In genomic region chr6:152170702-152171667, GRCh38 we compare ENCODE assay signal across 8 cellular contexts.
DNase-seq lines count a peak whose midpoint lies in the region; ATAC-seq and TF ChIP-seq lines count a peak whose summit lies in the region.

No MANE protein-coding gene starts in this region.

- H3K36me3 ChIP-seq in left ventricle myocardium inferior = peaks cover 40% of the 10 kb centered on the region
- H3K36me3 ChIP-seq in ovary = no peaks in the 10 kb centered on the region

- peak; percentile 96 for ATAC-seq in GM18873 (IDR thresholded peaks at IDR 0.05; ENCODE audit: low FRiP score, unreplicated experiment)
- ATAC-seq in HG02938 (IDR thresholded peaks at IDR 0.05; ENCODE audit: unreplicated experiment) = peak; percentile 99
- peak; percentile 96 for ATAC-seq in stimulated activated naive CD8-positive, alpha-beta T cell treated with anti-CD3 and anti-CD28 coated beads, Interleukin-15, amount 100 ng/mL, for 72 hours

- H3K9me3 ChIP-seq in left ventricle myocardium inferior (replicated peaks) (no peaks in the 10 kb centered on the region), ovary (no peaks in the 10 kb centered on the region)

- peaks cover 19% of the 10 kb centered on the region for H3K4me1 Mint-ChIP-seq in activated CD4-positive, alpha-beta T cell treated with anti-CD3 and anti-CD28 coated beads, Interleukin-2, amount 10 ng/mL, durations not matched to agents 24 days and 14 days
- peaks cover 25% of the 10 kb centered on the region for H3K4me1 Mint-ChIP-seq in stimulated activated naive CD8-positive, alpha-beta T cell treated with anti-CD3 and anti-CD28 coated beads, Interleukin-15, amount 100 ng/mL, for 72 hours

- H3K9me3 Mint-ChIP-seq in activated CD4-positive, alpha-beta T cell treated with anti-CD3 and anti-CD28 coated beads, Interleukin-2, amount 10 ng/mL, durations not matched to agents 24 days and 14 days = no peaks in the 10 kb centered on the region
- peaks cover 12 to 14% of the 10 kb centered on the region in 2 donors for H3K9me3 Mint-ChIP-seq in stimulated activated naive CD8-positive, alpha-beta T cell treated with anti-CD3 and anti-CD28 coated beads, Interleukin-15, amount 100 ng/mL, for 72 hours

- TF ChIP-seq POLR2A in ovary (IDR thresholded peaks at IDR 0.05) = no peak

- peak overlapping the region; percentile 65 for H3K4me3 Mint-ChIP-seq in activated CD4-positive, alpha-beta T cell treated with anti-CD3 and anti-CD28 coated beads, Interleukin-2, amount 10 ng/mL, durations not matched to agents 24 days and 14 days
- peak overlapping the region; percentile 43 to 54 for H3K4me3 Mint-ChIP-seq in stimulated activated naive CD8-positive, alpha-beta T cell treated with anti-CD3 and anti-CD28 coated beads, Interleukin-15, amount 100 ng/mL, for 72 hours

- TF ChIP-seq CTCF in left ventricle myocardium inferior (IDR thresholded peaks at IDR 0.05; ENCODE audit: borderline replicate concordance) (no peak), ovary (IDR thresholded peaks at IDR 0.05) (no peak)

- 74 to 75% (median 74%) methylated on average over 13 of the region's 13 CpGs for WGBS in ovary, 3 donors

- TF ChIP-seq EP300 in ovary (IDR thresholded peaks at IDR 0.05) = no peak

- intact Hi-C loops in activated CD4-positive, alpha-beta T cell treated with anti-CD3 and anti-CD28 coated beads, Interleukin-2, amount 10 ng/mL, durations not matched to agents 24 days and 14 days (cut with micrococcal nuclease) = loop anchor here (1.0 to 10.0 kb wide), 11 partner anchors 11 to 794 kb away; partner anchors contain the start of genes RMND1 and ZBTB2
- intact Hi-C loops in left ventricle myocardium inferior (cut with micrococcal nuclease) (no loop called here), ovary (cut with DNase I) (no loop called here)

- peaks cover 61% of the 10 kb centered on the region for H3K4me1 ChIP-seq in left ventricle myocardium inferior
- peaks cover 11% of the 10 kb centered on the region for H3K4me1 ChIP-seq in ovary (ENCODE audit: insufficient read depth)

- peak overlapping the region; percentile 64 for H3K27ac ChIP-seq in left ventricle myocardium inferior (replicated peaks)
- no peak overlapping the region for H3K27ac ChIP-seq in ovary

- no peaks in the 10 kb centered on the region for H3K27me3 Mint-ChIP-seq in activated CD4-positive, alpha-beta T cell treated with anti-CD3 and anti-CD28 coated beads, Interleukin-2, amount 10 ng/mL, durations not matched to agents 24 days and 14 days
- no peaks in the 10 kb centered on the region for H3K27me3 Mint-ChIP-seq in stimulated activated naive CD8-positive, alpha-beta T cell treated with anti-CD3 and anti-CD28 coated beads, Interleukin-15, amount 100 ng/mL, for 72 hours

- H3K36me3 Mint-ChIP-seq in activated CD4-positive, alpha-beta T cell treated with anti-CD3 and anti-CD28 coated beads, Interleukin-2, amount 10 ng/mL, durations not matched to agents 24 days and 14 days (ENCODE audit: low read depth) = peaks cover 56% of the 10 kb centered on the region

- peak; percentile 86 for DNase-seq in activated CD4-positive, alpha-beta T cell treated with anti-CD3 and anti-CD28 coated beads, Interleukin-2, amount 10 ng/mL, durations not matched to agents 24 days and 14 days
- DNase-seq in left ventricle myocardium inferior = no peak
- peak; percentile 17 to 76 for DNase-seq in stimulated activated naive CD8-positive, alpha-beta T cell treated with anti-CD3 and anti-CD28 coated beads, Interleukin-15, amount 100 ng/mL, for 72 hours
- DNase-seq in LoVo (ENCODE audit: low spot score) = no peak
- DNase-seq in COLO668 (lab: John Stamatoyannopoulos, UW; ENCODE audit: unreplicated experiment) = no peak
- no peak for DNase-seq in ovary

- H3K27ac Mint-ChIP-seq in activated CD4-positive, alpha-beta T cell treated with anti-CD3 and anti-CD28 coated beads, Interleukin-2, amount 10 ng/mL, durations not matched to agents 24 days and 14 days = peak overlapping the region; percentile 94
- H3K27ac Mint-ChIP-seq in stimulated activated naive CD8-positive, alpha-beta T cell treated with anti-CD3 and anti-CD28 coated beads, Interleukin-15, amount 100 ng/mL, for 72 hours = peak overlapping the region; percentile 75 to 95

- H3K4me3 ChIP-seq in left ventricle myocardium inferior (no peak overlapping the region), ovary (no peak overlapping the region)

- no peaks in the 10 kb centered on the region for H3K27me3 ChIP-seq in left ventricle myocardium inferior (ENCODE audit: low read depth)
- no peaks in the 10 kb centered on the region for H3K27me3 ChIP-seq in ovary

Comparison
In these comparisons a context has a peak if more than half of its experiments do, and no peak if none do; other contexts are left out.
1. DNase-seq: peak in activated CD4-positive, alpha-beta T cell treated with anti-CD3 and anti-CD28 coated beads, Interleukin-2, amount 10 ng/mL, durations not matched to agents 24 days and 14 days (single experiment) and stimulated activated naive CD8-positive, alpha-beta T cell treated with anti-CD3 and anti-CD28 coated beads, Interleukin-15, amount 100 ng/mL, for 72 hours (2 of 2); none in left ventricle myocardium inferior (single experiment), LoVo (single experiment), COLO668 (single experiment) and ovary (0 of 5).
2. Peak in every context shown above with its lines, with median percentiles within 50 percentile points of each other: ATAC-seq.